Comparison of ENCODE assay signal across 22 cellular contexts in the genomic region with DNA sequence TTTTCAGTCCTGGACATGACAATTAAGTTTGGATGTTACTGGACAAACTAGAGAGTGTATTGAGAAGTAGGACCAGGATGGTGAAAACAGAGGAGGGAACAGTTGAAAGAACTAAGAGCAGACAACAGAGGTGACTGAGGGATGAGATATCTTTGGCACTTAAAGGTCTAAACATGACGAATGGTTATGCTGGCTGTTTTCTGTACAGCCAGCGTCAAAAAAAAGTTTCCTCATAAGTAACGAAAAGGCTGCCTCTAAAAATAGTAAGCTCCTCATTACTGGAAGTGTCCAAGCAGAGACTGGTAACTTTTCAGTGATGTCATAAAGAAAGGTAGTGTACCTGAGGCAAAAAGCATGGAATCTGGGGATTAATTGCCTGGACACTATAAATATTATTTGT.
"Had no signal": no experiment of that assay in that cellular context is flagged by ENCODE, and none has a peak within 500 bp of the region (broad histone marks: within the 10 kb centered on the region; RNA-seq: fewer than 3 reads in every experiment).

No MANE protein-coding gene starts in this region.

- H3K4me1 ChIP-seq: SJSA1 had no signal

- H3K9me3 ChIP-seq: MG63, SJSA1 had no signal

- H3K27ac ChIP-seq: SJSA1 had no signal

- H3K36me3 ChIP-seq: MG63, SJSA1 had no signal

- H3K4me3 ChIP-seq: MG63, SJSA1, SK-N-MC had no signal

- DNase-seq: IMR-90, Karpas-422, KG1, MG63, NCI-H1092, NCI-H1105 treated with DMSO at 0.1 percent for 48 hours, NCI-H1417 treated with DMSO at 0.1 percent for 48 hours, NCI-H146, NCI-H1694 treated with DMSO at 0.1 percent for 48 hours, NCI-H1930, NCI-H2081, NCI-H2107, NCI-H446, NCI-H510A, NCI-H524 treated with DMSO at 0.1 percent for 48 hours, NCI-H69, NCI-H774, Right ventricle myocardium superior, RPMI8226, SIG-M5 had no signal

- H3K27me3 ChIP-seq: MG63, SJSA1 had no signal
